In the genomic region with DNA sequence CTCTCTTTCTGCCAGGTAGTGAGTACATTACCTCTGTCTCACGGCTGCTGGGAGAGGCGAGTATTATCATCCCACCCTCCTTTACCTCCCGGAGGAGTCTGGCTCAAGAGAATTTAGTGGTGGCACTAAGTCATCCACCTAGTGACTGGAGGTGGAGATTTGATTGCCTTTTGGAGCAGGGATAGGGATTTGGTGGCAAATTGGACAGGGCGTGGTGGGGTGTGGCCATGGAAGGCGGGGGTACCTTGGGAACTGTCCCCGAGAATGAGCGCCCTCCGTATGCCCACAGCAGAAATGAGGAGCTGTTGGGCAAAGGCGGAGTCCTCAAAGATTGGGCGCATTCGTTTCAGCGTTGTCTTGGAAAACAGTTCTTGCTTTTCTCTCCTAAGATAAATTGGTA, we compare ENCODE assay signal across 8 cellular contexts. TPM values are rescaled to one million over a fixed set of nuclear protein-coding genes. Genes with fewer than 3 reads are reported as not detected.
DNase-seq lines count a peak whose midpoint lies in the region; ATAC-seq, FAIRE-seq and TF ChIP-seq lines count a peak whose summit lies in the region.

No MANE protein-coding gene starts in this region.

- no peaks in the 10 kb centered on the region for H3K9me3 Mint-ChIP-seq in chondrocyte (ENCODE audit: low read depth)

- H2AFZ ChIP-seq in Loucy (ENCODE audit: low read length) = no peak overlapping the region

- FAIRE-seq in GM12891 (lab: Jason Lieb, UNC) = no peak

- peaks cover 21% of the 10 kb centered on the region for H3K4me1 Mint-ChIP-seq in chondrocyte (ENCODE audit: low read depth)

- no peaks in the 10 kb centered on the region for H3K9me2 ChIP-seq in Loucy (replicated peaks; ENCODE audit: low read depth, low read length)

- peak overlapping the region; percentile 91 for H3K4me3 ChIP-seq in Loucy (ENCODE audit: low read length, poor library complexity, severe bottlenecking)
- peak overlapping the region; percentile 88 to 91 for H3K4me3 ChIP-seq in muscle layer of duodenum (ENCODE audit: low read depth in 1 of 2, low read length in 2 of 2)

- in situ Hi-C loops in Caki2 (cut with HindIII; ENCODE audit: low pct_unique_long_range_greater_than_20kb, low sequenced_read_pairs) = no loop called here

- peaks cover 2% of the 10 kb centered on the region for H3K27me3 Mint-ChIP-seq in chondrocyte (ENCODE audit: low read depth)

- no peak for TF ChIP-seq CTCF in Loucy (conservative IDR thresholded peaks at IDR 0.05; ENCODE audit: low read length)
- TF ChIP-seq CTCF in chondrocyte (IDR thresholded peaks at IDR 0.05) = no peak

- H3K27me3 ChIP-seq in Loucy (ENCODE audit: insufficient read depth, low read length, poor library complexity, severe bottlenecking) (no peaks in the 10 kb centered on the region), muscle layer of duodenum (ENCODE audit: low read depth, low read length) (no peaks in the 10 kb centered on the region)

- peak overlapping the region; percentile 94 for H3K4me3 Mint-ChIP-seq in chondrocyte (ENCODE audit: unreplicated experiment)

- no peak for TF ChIP-seq POLR2A in GM12891 (IDR thresholded peaks at IDR 0.05; ENCODE audit: low read depth, low read length)

- peak overlapping the region; percentile 77 for H3K9ac ChIP-seq in Loucy (ENCODE audit: low read depth, low read length, poor library complexity, severe bottlenecking)

- peak overlapping the region; percentile 97 for H3K27ac Mint-ChIP-seq in chondrocyte (ENCODE audit: unreplicated experiment)

- H3K9me3 ChIP-seq in Loucy (ENCODE audit: insufficient read depth, low read depth, low read length) = no peaks in the 10 kb centered on the region
- no peaks in the 10 kb centered on the region for H3K9me3 ChIP-seq in muscle layer of duodenum (ENCODE audit: control insufficient read depth in 1 of 2, low read length in 2 of 2)

- H3K79me2 ChIP-seq in Loucy (ENCODE audit: insufficient read depth, low read length) = peaks cover 14% of the 10 kb centered on the region; the same call in 1 of the 2 replicates

- H3K4me2 ChIP-seq in Loucy (ENCODE audit: low read depth, low read length, poor library complexity, severe bottlenecking) = peak overlapping the region; percentile 91

- peaks cover 2% of the 10 kb centered on the region for H3K36me3 Mint-ChIP-seq in chondrocyte (ENCODE audit: low read depth)

- H3K36me3 ChIP-seq in Loucy (ENCODE audit: insufficient read depth, low read length) = no peaks in the 10 kb centered on the region
- H3K36me3 ChIP-seq in muscle layer of duodenum (ENCODE audit: control insufficient read depth in 1 of 2, insufficient read depth in 2 of 2, low read length in 2 of 2) = no peaks in the 10 kb centered on the region

- peak overlapping the region; percentile 93 for H3K27ac ChIP-seq in muscle layer of duodenum (ENCODE audit: low read length)

- ATAC-seq in HG03039 (IDR thresholded peaks at IDR 0.05; ENCODE audit: unreplicated experiment) (no peak), HG03025 (IDR thresholded peaks at IDR 0.05; ENCODE audit: low FRiP score, unreplicated experiment) (no peak)

- DNase-seq in Caki2 (ENCODE audit: low read depth) (peak; percentile 19), chondrocyte (ENCODE audit: low spot score) (no peak), GM12891 (ENCODE audit: insufficient read length, low spot score) (no peak), NCI-H146 treated with DMSO at 0.1 percent for 48 hours (lab: John Stamatoyannopoulos, UW; ENCODE audit: unreplicated experiment) (no peak)

- H3K4me1 ChIP-seq in Loucy (ENCODE audit: insufficient read depth, low read length, poor library complexity, severe bottlenecking) (peaks cover 19% of the 10 kb centered on the region), muscle layer of duodenum (ENCODE audit: control insufficient read depth in 1 of 2, insufficient read depth in 2 of 2, low read length in 2 of 2) (peaks cover 0 to 7% of the 10 kb centered on the region in 2 donors)

- no peaks in the 10 kb centered on the region for H4K20me1 ChIP-seq in Loucy (ENCODE audit: insufficient read depth, low read length, poor library complexity, severe bottlenecking)

- H3F3A ChIP-seq in Loucy (ENCODE audit: low read depth) = no peaks in the 10 kb centered on the region

TF ChIP-seq in GM12891, 5 proteins besides CTCF, POLR2A, EP300 and RAD21:
- TF ChIP-seq TAF1 (IDR thresholded peaks at IDR 0.05; ENCODE audit: low read depth, low read length) (no peak), POLR2AphosphoS5 (IDR thresholded peaks at IDR 0.05; ENCODE audit: low read depth, low read length) (no peak), POU2F2 (IDR thresholded peaks at IDR 0.05; ENCODE audit: low read depth, low read length) (no peak), SPI1 (IDR thresholded peaks at IDR 0.05; ENCODE audit: low read depth, low read length) (no peak), PAX5 (IDR thresholded peaks at IDR 0.05; ENCODE audit: insufficient read depth, low read length, severe bottlenecking) (no peak)

RNA-seq across cellular contexts. Expression of gene HMGN1, which starts 32.1 kb away (rescaled TPM):
- 412 and 479 TPM in 2 replicates for total RNA-seq in Caki2 (2014; rRNA removed; shearing (Covaris generic); ENCODE audit: low replicate concordance)
- total RNA-seq in chondrocyte = 218 to 266 TPM (median 230 TPM) in 3 replicates
- 242 TPM for polyA plus RNA-seq in GM12891 (2012; ENCODE audit: low read depth, missing spikeins)
